Comparison of ENCODE assay signal across 8 cellular contexts in the genomic region with DNA sequence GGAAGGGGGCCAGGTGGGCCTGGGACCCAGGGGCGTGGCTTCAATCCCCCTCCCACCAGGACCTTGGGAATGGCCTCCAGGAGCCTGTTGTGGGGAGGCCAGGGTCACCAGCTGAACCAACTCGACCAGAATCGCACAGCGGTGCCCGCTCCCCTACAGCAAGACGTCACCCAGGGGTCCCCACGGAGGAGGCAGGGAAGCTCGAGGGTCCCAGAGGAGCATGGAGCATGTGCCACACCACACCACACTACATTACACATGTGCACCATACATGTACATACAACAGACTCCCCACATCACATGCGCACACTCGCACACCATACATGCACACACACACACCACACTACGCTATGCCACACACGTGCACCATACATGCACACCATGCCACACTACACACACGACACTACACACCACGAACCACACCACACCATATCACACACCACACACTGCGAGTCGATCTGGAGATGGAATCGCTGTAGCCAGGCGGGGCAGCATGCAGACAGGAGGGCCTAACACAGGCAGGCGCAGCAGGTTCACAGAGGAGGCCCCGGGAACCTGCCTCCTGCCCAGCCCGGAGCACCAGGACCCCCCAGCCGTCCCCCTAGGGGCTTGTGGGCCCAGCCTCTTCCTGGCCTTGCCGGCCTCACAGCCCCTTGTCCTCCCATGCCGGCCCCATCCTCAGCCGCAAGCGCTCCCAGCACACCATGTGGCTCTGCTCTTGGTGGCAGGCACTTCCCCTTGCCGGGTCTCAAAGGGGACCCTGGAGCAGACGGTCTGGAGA. TPM values are rescaled to one million over a fixed set of nuclear protein-coding genes. Genes with fewer than 3 reads are reported as not detected.
A peak's percentile ranks its signal among the peaks of the same experiment; 100 is the strongest.
DNase-seq lines count a peak whose midpoint lies in the region; ATAC-seq, FAIRE-seq and TF ChIP-seq lines count a peak whose summit lies in the region.

No MANE protein-coding gene starts in this region.

- H3K4me3 ChIP-seq in SK-N-MC = no peak overlapping the region
- peak overlapping the region in 1 of 2 donors; percentile 46 for H3K4me3 ChIP-seq in kidney (ENCODE audit: low read length in 2 of 2)
- H3K4me3 ChIP-seq in urinary bladder (ENCODE audit: low read depth, low read length) = peak overlapping the region; percentile 40

- H3K4me1 ChIP-seq in kidney (ENCODE audit: control insufficient read depth in 1 of 2, insufficient read depth in 1 of 2, low read depth in 1 of 2, low read length in 2 of 2) = peaks cover 0 to 6% of the 10 kb centered on the region in 2 donors
- H3K4me1 ChIP-seq in urinary bladder (ENCODE audit: insufficient read depth) = no peaks in the 10 kb centered on the region

- peak overlapping the region; percentile 100; the same call in 1 of the 2 replicates for H3K27ac ChIP-seq in SK-N-MC
- H3K27ac ChIP-seq in kidney (ENCODE audit: low read depth in 2 of 2, low read length in 2 of 2) = no peak overlapping the region
- H3K27ac ChIP-seq in urinary bladder (ENCODE audit: low read depth) = no peak overlapping the region

- H3K27ac Mint-ChIP-seq in activated naive CD4-positive, alpha-beta T cell treated with anti-CD3 and anti-CD28 coated beads, Interleukin-2, amount 10 ng/mL, durations not matched to agents 7 days and 5 days = peak overlapping the region; percentile 93

- H3K36me3 ChIP-seq in SK-N-MC (ENCODE audit: insufficient read depth, low read length) (no peaks in the 10 kb centered on the region), kidney (ENCODE audit: control insufficient read depth in 1 of 2, insufficient read depth in 2 of 2, low read length in 2 of 2) (no peaks in the 10 kb centered on the region), urinary bladder (ENCODE audit: insufficient read depth) (no peaks in the 10 kb centered on the region)

- DNase-seq in activated naive CD4-positive, alpha-beta T cell treated with anti-CD3 and anti-CD28 coated beads, Interleukin-2, amount 10 ng/mL, durations not matched to agents 7 days and 5 days = peak; percentile 38
- DNase-seq in activated naive CD4-positive, alpha-beta T cell treated with Interleukin-2 at 50 U/mL for 16 hours = no peak
- no peak for DNase-seq in SK-N-MC (ENCODE audit: low read depth, low spot score)
- DNase-seq in kidney = peak; percentile 80
- DNase-seq in kidney tubule cell (ENCODE audit: low spot score) = no peak
- no peak for DNase-seq in NCI-H446 (lab: John Stamatoyannopoulos, UW)

- 64% methylated on average over 28 of the region's 28 CpGs for WGBS in urinary bladder

- H3K36me3 Mint-ChIP-seq in activated naive CD4-positive, alpha-beta T cell treated with anti-CD3 and anti-CD28 coated beads, Interleukin-2, amount 10 ng/mL, durations not matched to agents 7 days and 5 days = peaks cover 61% of the 10 kb centered on the region

- no peaks in the 10 kb centered on the region for H3K27me3 Mint-ChIP-seq in activated naive CD4-positive, alpha-beta T cell treated with anti-CD3 and anti-CD28 coated beads, Interleukin-2, amount 10 ng/mL, durations not matched to agents 7 days and 5 days

- peaks cover 4% of the 10 kb centered on the region for H3K9me3 Mint-ChIP-seq in activated naive CD4-positive, alpha-beta T cell treated with anti-CD3 and anti-CD28 coated beads, Interleukin-2, amount 10 ng/mL, durations not matched to agents 7 days and 5 days

- peak overlapping the region; percentile 37 for H3K9ac ChIP-seq in SK-N-MC (ENCODE audit: insufficient read length)
- H3K9ac ChIP-seq in kidney (ENCODE audit: low read length in 2 of 2) = no peak overlapping the region

- peaks cover 81% of the 10 kb centered on the region for H3K4me1 Mint-ChIP-seq in activated naive CD4-positive, alpha-beta T cell treated with anti-CD3 and anti-CD28 coated beads, Interleukin-2, amount 10 ng/mL, durations not matched to agents 7 days and 5 days

- CTCF ChIA-PET in activated naive CD4-positive, alpha-beta T cell treated with anti-CD3 and anti-CD28 coated beads, Interleukin-2, amount 10 ng/mL, durations not matched to agents 7 days and 5 days (lab: Charles Lee) = interaction anchor here (0.7 to 4.1 kb wide), 6 partner anchors 8 to 27 kb away, joined by 3 to 20 read pairs (median 4); no protein-coding TSS in a partner anchor

- intact Hi-C loops in kidney (cut with DNase I) = no loop called here

- no peak for TF ChIP-seq CTCF in kidney (IDR thresholded peaks at IDR 0.05; ENCODE audit: borderline replicate concordance, extremely low read depth, insufficient read depth)

- H3K9me3 ChIP-seq in SK-N-MC (ENCODE audit: low read depth, low read length) (no peaks in the 10 kb centered on the region), kidney (ENCODE audit: control insufficient read depth in 1 of 2, low read length in 2 of 2) (no peaks in the 10 kb centered on the region)

- ATAC-seq in HG03565 (IDR thresholded peaks at IDR 0.05; ENCODE audit: unreplicated experiment) = no peak

- no peak for FAIRE-seq in kidney (lab: Jason Lieb, UNC)

- peak overlapping the region; percentile 92 for H3K4me3 Mint-ChIP-seq in activated naive CD4-positive, alpha-beta T cell treated with anti-CD3 and anti-CD28 coated beads, Interleukin-2, amount 10 ng/mL, durations not matched to agents 7 days and 5 days

RNA-seq across cellular contexts. Expression of a gene that starts 0.6 kb away (rescaled TPM):
- total RNA-seq in kidney (111 TPM), urinary bladder (20.8 TPM)
- polyA plus RNA-seq in kidney (ENCODE audit: insufficient read depth, low read depth, low replicate concordance) (9.5 TPM), urinary bladder (39.9 TPM)

RNA-seq across cellular contexts. Expression of a gene that starts 19.7 kb away (rescaled TPM):
- total RNA-seq in kidney (27.1 TPM), urinary bladder (7.1 TPM)
- polyA plus RNA-seq in kidney (ENCODE audit: insufficient read depth, low read depth, low replicate concordance) (35.1 TPM), urinary bladder (35.7 TPM)

RNA-seq across cellular contexts. Expression of a gene that starts 46.6 kb away (rescaled TPM):
- total RNA-seq in kidney = 378 TPM
- polyA plus RNA-seq in kidney (ENCODE audit: insufficient read depth, low read depth, low replicate concordance) = 187 TPM
- total RNA-seq in urinary bladder = 154 TPM
- 233 TPM for polyA plus RNA-seq in urinary bladder

Comparison
In these comparisons a context has a peak if more than half of its experiments do, and no peak if none do; other contexts are left out.
1. DNase-seq: peak in activated naive CD4-positive, alpha-beta T cell treated with anti-CD3 and anti-CD28 coated beads, Interleukin-2, amount 10 ng/mL, durations not matched to agents 7 days and 5 days (single experiment) and kidney (single experiment); none in activated naive CD4-positive, alpha-beta T cell treated with Interleukin-2 at 50 U/mL for 16 hours (single experiment), SK-N-MC (single experiment), kidney tubule cell (single experiment) and NCI-H446 (0 of 2).